24 cellular contexts compared by ENCODE assay signal in the genomic region with DNA sequence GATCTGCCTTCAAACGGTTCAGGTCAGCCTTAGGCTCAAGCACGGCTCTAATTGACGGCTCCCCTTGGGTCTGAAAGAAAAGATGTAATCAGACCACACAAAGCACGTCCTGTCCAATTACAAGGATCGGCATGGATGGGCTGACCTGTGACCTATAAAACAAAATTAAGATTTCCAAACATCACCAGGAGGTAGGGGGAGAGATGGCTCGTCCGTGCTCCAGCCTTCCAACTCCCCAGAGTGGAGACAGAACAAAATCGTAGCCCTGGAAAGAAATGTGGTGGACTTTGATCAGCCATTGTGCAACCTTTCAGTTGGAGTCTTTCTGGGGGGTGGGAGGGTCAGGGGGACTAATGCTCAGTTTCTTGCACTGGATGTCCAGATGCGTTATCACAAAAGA.
A peak's percentile ranks its signal among the peaks of the same experiment; 100 is the strongest.
DNase-seq lines count a peak whose midpoint lies in the region; TF ChIP-seq lines count a peak whose summit lies in the region.
"Had no signal": no experiment of that assay in that cellular context is flagged by ENCODE, and none has a peak within 500 bp of the region (broad histone marks: within the 10 kb centered on the region; RNA-seq: fewer than 3 reads in every experiment).

No MANE protein-coding gene starts in this region.

- peak overlapping the region; percentile 11 for H4K91ac ChIP-seq in trophoblast cell (ENCODE audit: low read depth, low read length)

- H3K9me3 ChIP-seq in liver (ENCODE audit: control insufficient read depth in 4 of 4, low read length in 3 of 4) (no peaks in the 10 kb centered on the region), trophoblast cell (ENCODE audit: insufficient read depth, low read depth, low read length) (peaks cover 3% of the 10 kb centered on the region)

- no peaks in the 10 kb centered on the region for H3K79me2 ChIP-seq in trophoblast cell (ENCODE audit: control insufficient read depth, insufficient read depth, low read length, poor library complexity)

- no peak overlapping the region for H4K12ac ChIP-seq in trophoblast cell (ENCODE audit: low read depth, low read length)

- TF ChIP-seq CTCF in dorsolateral prefrontal cortex (IDR thresholded peaks at IDR 0.05 in 54 of 56, conservative IDR thresholded peaks at IDR 0.05 in 2 of 56; ENCODE audit: low read depth in 1 of 56, partially characterized antibody in 56 of 56) (no peak), liver (IDR thresholded peaks at IDR 0.05; ENCODE audit: low read depth, low read length, missing input control) (no peak)

- no peak overlapping the region for H3K4me3 ChIP-seq in dorsolateral prefrontal cortex
- H3K4me3 ChIP-seq in liver (ENCODE audit: low read depth in 1 of 3, low read length in 3 of 3): no peak overlapping the region
- no peak overlapping the region for H3K4me3 ChIP-seq in trophoblast cell (ENCODE audit: low read depth, low read length)
- H3K4me3 ChIP-seq: K562 had no signal

- H3K79me1 ChIP-seq in trophoblast cell (ENCODE audit: low read length): no peaks in the 10 kb centered on the region

- H3K4me2 ChIP-seq in trophoblast cell (ENCODE audit: low read length): no peak overlapping the region

- H3K27ac ChIP-seq in dorsolateral prefrontal cortex: peak overlapping the region in 39 of 59 donors; percentile 4 to 85 (median 52)
- H3K27ac ChIP-seq in liver (ENCODE audit: low read depth in 1 of 2, low read length in 2 of 2): peak overlapping the region; percentile 80 to 92
- H3K27ac ChIP-seq in trophoblast cell (ENCODE audit: low read depth, low read length): no peak overlapping the region
- peak overlapping the region; percentile 47 for H3K27ac ChIP-seq in temporal lobe (ENCODE audit: low read depth, low read length)

- no peak overlapping the region for H3K14ac ChIP-seq in trophoblast cell (ENCODE audit: low read length)

- no peak overlapping the region for H3K9ac ChIP-seq in liver (ENCODE audit: low read depth in 1 of 2, low read length in 2 of 2)
- H3K9ac ChIP-seq in trophoblast cell (ENCODE audit: low read length): no peak overlapping the region

- no peaks in the 10 kb centered on the region for H3K36me3 ChIP-seq in liver (ENCODE audit: control insufficient read depth in 4 of 4, insufficient read depth in 3 of 4, low read depth in 1 of 4, low read length in 3 of 4)
- no peaks in the 10 kb centered on the region for H3K36me3 ChIP-seq in trophoblast cell (ENCODE audit: control insufficient read depth in 1 of 2, insufficient read depth in 2 of 2, low read length in 2 of 2)

- no peak overlapping the region for H2BK12ac ChIP-seq in trophoblast cell (ENCODE audit: low read length)

- H3K4me1 ChIP-seq in liver (ENCODE audit: control insufficient read depth in 4 of 4, insufficient read depth in 4 of 4, low read length in 3 of 4): peaks cover 15 to 33% (median 23%) of the 10 kb centered on the region in 4 donors
- peaks cover 3 to 7% of the 10 kb centered on the region in 2 experiments for H3K4me1 ChIP-seq in trophoblast cell (ENCODE audit: control insufficient read depth in 1 of 2, insufficient read depth in 2 of 2, low read length in 2 of 2)

- H3K27me3 ChIP-seq in dorsolateral prefrontal cortex (peaks cover 0 to 12% (median 0%) of the 10 kb centered on the region in 45 donors), liver (ENCODE audit: control insufficient read depth in 4 of 4, insufficient read depth in 4 of 4, low read length in 3 of 4) (no peaks in the 10 kb centered on the region), trophoblast cell (ENCODE audit: insufficient read depth, low read length) (no peaks in the 10 kb centered on the region)

- WGBS in liver: 43% methylated on average over 9 of the region's 9 CpGs
- WGBS in trophoblast cell (ENCODE audit: extremely low coverage, insufficient coverage, insufficient read length): no CpG with 5 or more reads among the region's 9 CpGs

- no peak overlapping the region for H4K8ac ChIP-seq in trophoblast cell (ENCODE audit: low read depth, low read length)

- intact Hi-C loops in dorsolateral prefrontal cortex (cut with DNase I): no loop called here

- DNase-seq in dorsolateral prefrontal cortex (no peak), trophoblast cell (no peak), HK-2 (ENCODE audit: unreplicated experiment) (no peak), glomerular visceral epithelial cell (ENCODE audit: extremely low spot score) (no peak), RKO (ENCODE audit: low spot score) (no peak)
- no peak for DNase-seq in activated CD8-positive, alpha-beta memory T cell treated with anti-CD3 and anti-CD28 coated beads for 24 hours
- DNase-seq: DMS153; DND-41; Kasumi-1; MV-4-11; NCI-H1105; NCI-H1436 treated with DMSO at 0.1 percent for 48 hours; NCI-H1930; NCI-H2107; NCI-H446; NCI-H524 treated with DMSO at 0.1 percent for 48 hours; NCI-H774; NK-92 treated with Interleukin-12 subunit alpha and Interleukin-12 subunit beta, amount 100 ng/mL, for 24 hours; PC-3; Right ventricle myocardium superior; RPMI8226 had no signal

- no peak for TF ChIP-seq RAD21 in liver (IDR thresholded peaks at IDR 0.05)

- no peak overlapping the region for H3K23ac ChIP-seq in trophoblast cell (ENCODE audit: low read length)

- H3K4ac ChIP-seq in trophoblast cell (ENCODE audit: low read depth, low read length): no peak overlapping the region

- no peak overlapping the region for H2BK5ac ChIP-seq in trophoblast cell (ENCODE audit: low read depth, low read length, poor library complexity)

- no peak overlapping the region for H2AK5ac ChIP-seq in trophoblast cell (ENCODE audit: low read length)

- no peak overlapping the region for H2AFZ ChIP-seq in trophoblast cell (ENCODE audit: insufficient read depth, low read length, poor library complexity)

- no peak overlapping the region for H3K18ac ChIP-seq in trophoblast cell (ENCODE audit: low read length)

- H2BK120ac ChIP-seq in trophoblast cell (ENCODE audit: insufficient read depth, low read length, poor library complexity): no peak overlapping the region

TF ChIP-seq in liver, 16 proteins besides CTCF, POLR2A, EP300 and RAD21:
- TF ChIP-seq RXRA (IDR thresholded peaks at IDR 0.05) (peak in 1 of 2 donors; percentile 21), NR2F2 (IDR thresholded peaks at IDR 0.05) (peak; percentile 5), HNF4A (conservative IDR thresholded peaks at IDR 0.05) (peak; percentile 74 to 79), JUND (IDR thresholded peaks at IDR 0.05) (no peak), YY1 (IDR thresholded peaks at IDR 0.05) (no peak), HNF4G (IDR thresholded peaks at IDR 0.05) (no peak)
